In genomic region chr7:44161371-44161770, GRCh38 we compare ENCODE assay signal across 20 cellular contexts. TPM values are rescaled to one million over a fixed set of nuclear protein-coding genes. Genes with fewer than 3 reads are reported as not detected.
"Had no signal": no experiment of that assay in that cellular context is flagged by ENCODE, and none has a peak within 500 bp of the region (broad histone marks: within the 10 kb centered on the region; RNA-seq: fewer than 3 reads in every experiment).

No MANE protein-coding gene starts in this region.

- DNase-seq: Karpas-422, KG1, MG63, NCI-H1092 treated with DMSO at 0.1 percent for 48 hours, NCI-H1436, NCI-H187, NCI-H2029, NCI-H2081 treated with DMSO at 0.1 percent for 48 hours, NCI-H2171, NCI-H226, NCI-H446, NCI-H510A, NCI-H524 treated with DMSO at 0.1 percent for 48 hours, NCI-H69, NCI-H774, Right ventricle myocardium superior, RPMI8226, SIG-M5 had no signal

RNA-seq across cellular contexts. Expression of gene MYL7, which starts 20.2 kb away (rescaled TPM):
- total RNA-seq: HT-29, SJSA1 had no signal

RNA-seq across cellular contexts. Expression of gene GCK, which starts 27.9 kb away (rescaled TPM):
- total RNA-seq: HT-29 had no signal

RNA-seq across cellular contexts. Expression of gene AEBP1, which starts 57.2 kb away (rescaled TPM):
- total RNA-seq: HT-29, SJSA1 had no signal
